In genomic region chr16:10959161-10959560, GRCh38 we compare ENCODE assay signal across 24 cellular contexts.
"Had no signal": no experiment of that assay in that cellular context is flagged by ENCODE, and none has a peak within 500 bp of the region (broad histone marks: within the 10 kb centered on the region; RNA-seq: fewer than 3 reads in every experiment).

No MANE protein-coding gene starts in this region.

- H3K4me3 Mint-ChIP-seq: activated B cell treated with CpG ODN at 0.5 μM for 24 hours; activated CD4-positive, alpha-beta T cell treated with anti-CD3 and anti-CD28 coated beads, Interleukin-2, amount 10 ng/mL, durations not matched to agents 24 days and 14 days; activated naive CD4-positive, alpha-beta T cell treated with anti-CD3 and anti-CD28 coated beads, Interleukin-2, amount 50 U/mL, for 24 hours had no signal

- H3K4me3 ChIP-seq: ascending aorta, body of pancreas had no signal

- H3K9me3 Mint-ChIP-seq: activated B cell treated with CpG ODN at 0.5 μM for 24 hours; activated CD4-positive, alpha-beta T cell treated with anti-CD3 and anti-CD28 coated beads, Interleukin-2, amount 10 ng/mL, durations not matched to agents 24 days and 14 days; activated naive CD4-positive, alpha-beta T cell treated with anti-CD3 and anti-CD28 coated beads, Interleukin-2, amount 50 U/mL, for 24 hours had no signal

- H3K27me3 Mint-ChIP-seq: activated B cell treated with CpG ODN at 0.5 μM for 24 hours; activated CD4-positive, alpha-beta T cell treated with anti-CD3 and anti-CD28 coated beads, Interleukin-2, amount 10 ng/mL, durations not matched to agents 24 days and 14 days; activated naive CD4-positive, alpha-beta T cell treated with anti-CD3 and anti-CD28 coated beads, Interleukin-2, amount 50 U/mL, for 24 hours had no signal

- H3K27ac ChIP-seq: body of pancreas had no signal

- H3K27me3 ChIP-seq: ascending aorta, body of pancreas had no signal

- ATAC-seq: body of pancreas, PC-3 had no signal

- DNase-seq: activated B cell treated with CpG ODN at 0.5 μM for 24 hours; activated CD4-positive, alpha-beta T cell treated with anti-CD3 and anti-CD28 coated beads for 1 hour; activated CD4-positive, alpha-beta T cell treated with anti-CD3 and anti-CD28 coated beads, Interleukin-2, amount 10 ng/mL, durations not matched to agents 24 days and 14 days; activated CD4-positive, alpha-beta T cell treated with anti-CD3 and anti-CD28 coated beads, Interleukin-2, amount 50 U/mL, for 48 hours; activated effector memory CD4-positive, alpha-beta T cell treated with Interleukin-2 at 50 U/mL for 16 hours; activated naive CD4-positive, alpha-beta T cell; activated T-cell treated with anti-CD3 and anti-CD28 coated beads for 4 hours; amniotic stem cell; body of pancreas; central memory CD4-positive, alpha-beta T cell; Kasumi-1; KBM-7; NCI-H1092; NCI-H1417; NCI-H1930; NCI-H2107; NCI-H2171 treated with DMSO at 0.1 percent for 48 hours; NCI-H226; NCI-H510A; PC-3; SIG-M5; T1000 had no signal

- H3K9me3 ChIP-seq: ascending aorta, body of pancreas had no signal
